ENCODE assay signal across 23 cellular contexts in the genomic region with DNA sequence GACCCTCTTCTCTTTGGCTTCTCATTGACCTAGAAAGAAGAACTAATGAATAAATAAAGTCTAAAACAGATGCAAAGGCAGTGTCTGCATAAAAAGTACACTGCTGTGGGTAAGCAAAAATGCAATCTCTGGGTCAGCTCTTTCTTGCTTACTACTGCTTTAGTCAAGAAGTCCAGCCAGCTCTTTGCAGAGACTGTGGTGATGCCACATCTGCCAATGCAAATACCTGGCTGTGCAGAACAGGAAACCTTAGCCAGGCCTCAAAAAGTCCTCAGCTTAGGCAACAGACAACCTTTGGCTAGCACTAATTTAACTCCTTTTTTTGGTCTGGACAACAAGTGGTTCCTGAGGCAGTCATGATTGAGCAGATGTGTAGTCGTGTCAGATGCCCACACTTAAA.
"Had no signal": no experiment of that assay in that cellular context is flagged by ENCODE, and none has a peak within 500 bp of the region (broad histone marks: within the 10 kb centered on the region; RNA-seq: fewer than 3 reads in every experiment).

No MANE protein-coding gene starts in this region.

- H3K9me3 ChIP-seq: esophagus squamous epithelium, pancreas, suprapubic skin, thyroid gland, uterus had no signal

- H3K4me2 ChIP-seq: neural progenitor cell, smooth muscle cell had no signal

- DNase-seq: effector memory CD4-positive, alpha-beta T cell; esophagus squamous epithelium; foreskin keratinocyte; kidney; left cardiac atrium; left ventricle myocardium superior; mesenchymal stem cell; midbrain; nucleus accumbens; pancreas; right cardiac atrium; stimulated activated CD4-positive, alpha-beta T cell treated with anti-CD3 and anti-CD28 coated beads, Interleukin-4, amount 100 ng/mL, for 1 hour; stimulated activated CD8-positive, alpha-beta memory T cell treated with anti-CD3 and anti-CD28 coated beads, Interleukin-4, amount 100 ng/mL, for 48 hours; stimulated activated naive CD8-positive, alpha-beta T cell treated with anti-CD3 and anti-CD28 coated beads, Interleukin-15, Interleukin-2, amounts not matched to agents 100 U/mL and 50 U/mL, for 24 hours; thyroid gland; uterus had no signal

- H2AFZ ChIP-seq: neural progenitor cell had no signal

- H3K4me1 ChIP-seq: esophagus squamous epithelium, foreskin keratinocyte, neural progenitor cell, pancreas, suprapubic skin, thyroid gland, uterus had no signal

- H3K27ac ChIP-seq: epithelial cell of prostate, esophagus squamous epithelium, foreskin keratinocyte, neural progenitor cell, pancreas, suprapubic skin, thyroid gland, uterus had no signal

- H3K27me3 ChIP-seq: esophagus squamous epithelium, foreskin keratinocyte, neural progenitor cell, pancreas, suprapubic skin, thyroid gland, uterus had no signal

- ATAC-seq: foreskin keratinocyte; left cardiac atrium; left ventricle myocardium superior; natural killer cell treated with Interleukin-12 subunit alpha and Interleukin-12 subunit beta and Interleukin-15 and Interleukin-18, amount 100 ng/mL, for 72 hours; pancreas; right cardiac atrium; stimulated activated effector memory CD8-positive, alpha-beta T cell treated with anti-CD3 and anti-CD28 coated beads, Interleukin-12 subunit alpha, Interleukin-12 subunit beta, amount 100 ng/mL, for 72 hours; stimulated activated naive CD8-positive, alpha-beta T cell treated with anti-CD3 and anti-CD28 coated beads, Interleukin-15, Interleukin-2, amounts not matched to agents 100 U/mL and 50 U/mL, for 24 hours had no signal

- H3K9ac ChIP-seq: neural progenitor cell had no signal

- H3K36me3 ChIP-seq: esophagus squamous epithelium, neural progenitor cell, pancreas, suprapubic skin, thyroid gland, uterus had no signal

- H3K4me3 ChIP-seq: esophagus squamous epithelium, lung, neural progenitor cell, pancreas, smooth muscle cell, suprapubic skin, thyroid gland, uterus had no signal
